In the genomic region with DNA sequence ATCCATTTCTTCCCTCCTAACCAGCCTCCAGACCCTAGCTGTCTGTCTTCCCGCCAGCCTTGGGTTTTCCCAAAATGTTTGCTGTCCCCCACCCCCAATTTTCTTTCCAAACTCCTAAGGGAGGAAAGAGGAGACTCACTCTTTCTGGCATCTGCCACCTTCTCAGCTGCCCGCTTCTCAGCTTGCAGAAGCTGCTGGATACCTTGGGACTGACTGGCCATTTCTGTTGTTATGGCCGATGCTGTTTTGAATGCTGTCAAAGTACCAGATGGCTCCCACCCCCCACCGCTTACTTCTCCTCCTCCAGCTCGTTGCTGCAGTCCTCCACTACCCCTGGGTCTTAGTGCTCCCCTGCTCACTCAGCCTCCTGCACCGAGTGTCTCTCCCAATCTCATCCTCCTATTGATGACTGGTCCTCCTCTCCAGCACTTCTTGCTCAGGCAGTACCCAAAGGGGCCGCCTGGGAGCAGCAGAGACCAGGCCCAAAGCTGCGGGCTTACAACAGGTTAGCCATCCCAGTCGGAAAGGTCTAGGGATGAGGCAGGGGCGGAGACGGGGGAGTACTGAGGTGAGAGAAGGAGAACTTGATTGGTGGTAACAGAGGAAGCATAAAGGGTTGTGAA, we compare ENCODE assay signal across 1 cellular context.
TF ChIP-seq lines count a peak whose summit lies in the region.

A gene (minus strand): TSS at position 270 of the 623 bp plus-strand sequence. CDS start 49 bp downstream, at position 221.

TF ChIP-seq in HepG2, 621 proteins besides CTCF, POLR2A, EP300 and RAD21 (continued from another document and continues in another):
- TF ChIP-seq, protein P1, sequence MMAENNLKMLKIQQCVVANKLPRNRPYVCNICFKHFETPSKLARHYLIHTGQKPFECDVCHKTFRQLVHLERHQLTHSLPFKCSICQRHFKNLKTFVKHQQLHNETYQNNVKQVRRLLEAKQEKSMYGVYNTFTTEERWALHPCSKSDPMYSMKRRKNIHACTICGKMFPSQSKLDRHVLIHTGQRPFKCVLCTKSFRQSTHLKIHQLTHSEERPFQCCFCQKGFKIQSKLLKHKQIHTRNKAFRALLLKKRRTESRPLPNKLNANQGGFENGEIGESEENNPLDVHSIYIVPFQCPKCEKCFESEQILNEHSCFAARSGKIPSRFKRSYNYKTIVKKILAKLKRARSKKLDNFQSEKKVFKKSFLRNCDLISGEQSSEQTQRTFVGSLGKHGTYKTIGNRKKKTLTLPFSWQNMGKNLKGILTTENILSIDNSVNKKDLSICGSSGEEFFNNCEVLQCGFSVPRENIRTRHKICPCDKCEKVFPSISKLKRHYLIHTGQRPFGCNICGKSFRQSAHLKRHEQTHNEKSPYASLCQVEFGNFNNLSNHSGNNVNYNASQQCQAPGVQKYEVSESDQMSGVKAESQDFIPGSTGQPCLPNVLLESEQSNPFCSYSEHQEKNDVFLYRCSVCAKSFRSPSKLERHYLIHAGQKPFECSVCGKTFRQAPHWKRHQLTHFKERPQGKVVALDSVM (CRISPR knock-in tag; IDR thresholded peaks at IDR 0.05) = peak; percentile 62; the same call in 1 of the 2 replicates
- no peak for TF ChIP-seq KDM4B (CRISPR knock-in tag; IDR thresholded peaks at IDR 0.05)
- TF ChIP-seq, protein P2, sequence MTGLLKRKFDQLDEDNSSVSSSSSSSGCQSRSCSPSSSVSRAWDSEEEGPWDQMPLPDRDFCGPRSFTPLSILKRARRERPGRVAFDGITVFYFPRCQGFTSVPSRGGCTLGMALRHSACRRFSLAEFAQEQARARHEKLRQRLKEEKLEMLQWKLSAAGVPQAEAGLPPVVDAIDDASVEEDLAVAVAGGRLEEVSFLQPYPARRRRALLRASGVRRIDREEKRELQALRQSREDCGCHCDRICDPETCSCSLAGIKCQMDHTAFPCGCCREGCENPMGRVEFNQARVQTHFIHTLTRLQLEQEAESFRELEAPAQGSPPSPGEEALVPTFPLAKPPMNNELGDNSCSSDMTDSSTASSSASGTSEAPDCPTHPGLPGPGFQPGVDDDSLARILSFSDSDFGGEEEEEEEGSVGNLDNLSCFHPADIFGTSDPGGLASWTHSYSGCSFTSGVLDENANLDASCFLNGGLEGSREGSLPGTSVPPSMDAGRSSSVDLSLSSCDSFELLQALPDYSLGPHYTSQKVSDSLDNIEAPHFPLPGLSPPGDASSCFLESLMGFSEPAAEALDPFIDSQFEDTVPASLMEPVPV (CRISPR knock-in tag; IDR thresholded peaks at IDR 0.05) = no peak
- TF ChIP-seq JUND (CRISPR knock-in tag; IDR thresholded peaks at IDR 0.05) = no peak
- no peak for TF ChIP-seq HDAC6 (IDR thresholded peaks at IDR 0.05; ENCODE audit: low read depth, low read length)
- TF ChIP-seq, protein P3, sequence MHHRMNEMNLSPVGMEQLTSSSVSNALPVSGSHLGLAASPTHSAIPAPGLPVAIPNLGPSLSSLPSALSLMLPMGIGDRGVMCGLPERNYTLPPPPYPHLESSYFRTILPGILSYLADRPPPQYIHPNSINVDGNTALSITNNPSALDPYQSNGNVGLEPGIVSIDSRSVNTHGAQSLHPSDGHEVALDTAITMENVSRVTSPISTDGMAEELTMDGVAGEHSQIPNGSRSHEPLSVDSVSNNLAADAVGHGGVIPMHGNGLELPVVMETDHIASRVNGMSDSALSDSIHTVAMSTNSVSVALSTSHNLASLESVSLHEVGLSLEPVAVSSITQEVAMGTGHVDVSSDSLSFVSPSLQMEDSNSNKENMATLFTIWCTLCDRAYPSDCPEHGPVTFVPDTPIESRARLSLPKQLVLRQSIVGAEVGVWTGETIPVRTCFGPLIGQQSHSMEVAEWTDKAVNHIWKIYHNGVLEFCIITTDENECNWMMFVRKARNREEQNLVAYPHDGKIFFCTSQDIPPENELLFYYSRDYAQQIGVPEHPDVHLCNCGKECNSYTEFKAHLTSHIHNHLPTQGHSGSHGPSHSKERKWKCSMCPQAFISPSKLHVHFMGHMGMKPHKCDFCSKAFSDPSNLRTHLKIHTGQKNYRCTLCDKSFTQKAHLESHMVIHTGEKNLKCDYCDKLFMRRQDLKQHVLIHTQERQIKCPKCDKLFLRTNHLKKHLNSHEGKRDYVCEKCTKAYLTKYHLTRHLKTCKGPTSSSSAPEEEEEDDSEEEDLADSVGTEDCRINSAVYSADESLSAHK (CRISPR knock-in tag; IDR thresholded peaks at IDR 0.05; ENCODE audit: borderline replicate concordance) = no peak
- TF ChIP-seq TBL1XR1 (IDR thresholded peaks at IDR 0.05; ENCODE audit: borderline replicate concordance, low read length, partially characterized antibody) = peak; percentile 39
- peak; percentile 55; the same call in 1 of the 2 replicates for TF ChIP-seq BHLHE40 (IDR thresholded peaks at IDR 0.05; ENCODE audit: low read length)
- no peak for TF ChIP-seq NR1H2 (CRISPR knock-in tag; IDR thresholded peaks at IDR 0.05; ENCODE audit: borderline replicate concordance, low read depth)
- no peak for TF ChIP-seq GZF1 (CRISPR knock-in tag; IDR thresholded peaks at IDR 0.05)
- TF ChIP-seq GLI4 (CRISPR knock-in tag; IDR thresholded peaks at IDR 0.05; ENCODE audit: borderline replicate concordance) = 0 out of 2 replicates have a peak, but pooled peaks have one; percentile 20
- peak; percentile 90; the same call in 1 of the 2 replicates for TF ChIP-seq TSC22D2 (CRISPR knock-in tag; IDR thresholded peaks at IDR 0.05; ENCODE audit: borderline replicate concordance)
- TF ChIP-seq, protein P4, sequence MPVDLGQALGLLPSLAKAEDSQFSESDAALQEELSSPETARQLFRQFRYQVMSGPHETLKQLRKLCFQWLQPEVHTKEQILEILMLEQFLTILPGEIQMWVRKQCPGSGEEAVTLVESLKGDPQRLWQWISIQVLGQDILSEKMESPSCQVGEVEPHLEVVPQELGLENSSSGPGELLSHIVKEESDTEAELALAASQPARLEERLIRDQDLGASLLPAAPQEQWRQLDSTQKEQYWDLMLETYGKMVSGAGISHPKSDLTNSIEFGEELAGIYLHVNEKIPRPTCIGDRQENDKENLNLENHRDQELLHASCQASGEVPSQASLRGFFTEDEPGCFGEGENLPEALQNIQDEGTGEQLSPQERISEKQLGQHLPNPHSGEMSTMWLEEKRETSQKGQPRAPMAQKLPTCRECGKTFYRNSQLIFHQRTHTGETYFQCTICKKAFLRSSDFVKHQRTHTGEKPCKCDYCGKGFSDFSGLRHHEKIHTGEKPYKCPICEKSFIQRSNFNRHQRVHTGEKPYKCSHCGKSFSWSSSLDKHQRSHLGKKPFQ (CRISPR knock-in tag; IDR thresholded peaks at IDR 0.05; ENCODE audit: insufficient replicate concordance) = no peak
- TF ChIP-seq ZNF703 (CRISPR knock-in tag; IDR thresholded peaks at IDR 0.05; ENCODE audit: borderline replicate concordance) = no peak
- 0 out of 2 replicates have a peak, but pooled peaks have one; percentile 10 for TF ChIP-seq PCBP1 (IDR thresholded peaks at IDR 0.05; ENCODE audit: borderline replicate concordance, low read depth, low read length)
- TF ChIP-seq, protein P5, sequence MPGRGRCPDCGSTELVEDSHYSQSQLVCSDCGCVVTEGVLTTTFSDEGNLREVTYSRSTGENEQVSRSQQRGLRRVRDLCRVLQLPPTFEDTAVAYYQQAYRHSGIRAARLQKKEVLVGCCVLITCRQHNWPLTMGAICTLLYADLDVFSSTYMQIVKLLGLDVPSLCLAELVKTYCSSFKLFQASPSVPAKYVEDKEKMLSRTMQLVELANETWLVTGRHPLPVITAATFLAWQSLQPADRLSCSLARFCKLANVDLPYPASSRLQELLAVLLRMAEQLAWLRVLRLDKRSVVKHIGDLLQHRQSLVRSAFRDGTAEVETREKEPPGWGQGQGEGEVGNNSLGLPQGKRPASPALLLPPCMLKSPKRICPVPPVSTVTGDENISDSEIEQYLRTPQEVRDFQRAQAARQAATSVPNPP (CRISPR knock-in tag; IDR thresholded peaks at IDR 0.05) = no peak
- TF ChIP-seq PITX1 (CRISPR knock-in tag; IDR thresholded peaks at IDR 0.05) = peak; percentile 50; the same call in 1 of the 2 replicates
- no peak for TF ChIP-seq PTBP1 (IDR thresholded peaks at IDR 0.05; ENCODE audit: low read depth, low read length, poor library complexity, severe bottlenecking)
- TF ChIP-seq SP4 (CRISPR knock-in tag; IDR thresholded peaks at IDR 0.05) = no peak
- TF ChIP-seq ZNF790 (CRISPR knock-in tag; IDR thresholded peaks at IDR 0.05; ENCODE audit: borderline replicate concordance) = no peak
- TF ChIP-seq ZNF775 (CRISPR knock-in tag; IDR thresholded peaks at IDR 0.05; ENCODE audit: borderline replicate concordance) = no peak
- TF ChIP-seq ZNF572 (CRISPR knock-in tag; IDR thresholded peaks at IDR 0.05) = peak; percentile 63; the same call in 1 of the 2 replicates
- no peak for TF ChIP-seq HNRNPL (IDR thresholded peaks at IDR 0.05; ENCODE audit: low read depth, low read length)
- TF ChIP-seq, protein P6, sequence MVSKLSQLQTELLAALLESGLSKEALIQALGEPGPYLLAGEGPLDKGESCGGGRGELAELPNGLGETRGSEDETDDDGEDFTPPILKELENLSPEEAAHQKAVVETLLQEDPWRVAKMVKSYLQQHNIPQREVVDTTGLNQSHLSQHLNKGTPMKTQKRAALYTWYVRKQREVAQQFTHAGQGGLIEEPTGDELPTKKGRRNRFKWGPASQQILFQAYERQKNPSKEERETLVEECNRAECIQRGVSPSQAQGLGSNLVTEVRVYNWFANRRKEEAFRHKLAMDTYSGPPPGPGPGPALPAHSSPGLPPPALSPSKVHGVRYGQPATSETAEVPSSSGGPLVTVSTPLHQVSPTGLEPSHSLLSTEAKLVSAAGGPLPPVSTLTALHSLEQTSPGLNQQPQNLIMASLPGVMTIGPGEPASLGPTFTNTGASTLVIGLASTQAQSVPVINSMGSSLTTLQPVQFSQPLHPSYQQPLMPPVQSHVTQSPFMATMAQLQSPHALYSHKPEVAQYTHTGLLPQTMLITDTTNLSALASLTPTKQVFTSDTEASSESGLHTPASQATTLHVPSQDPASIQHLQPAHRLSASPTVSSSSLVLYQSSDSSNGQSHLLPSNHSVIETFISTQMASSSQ (IDR thresholded peaks at IDR 0.05; ENCODE audit: low read depth) = no peak
- TF ChIP-seq, protein P6 (CRISPR knock-in tag; IDR thresholded peaks at IDR 0.05; ENCODE audit: borderline replicate concordance) = no peak
- no peak for TF ChIP-seq MZF1 (CRISPR knock-in tag; IDR thresholded peaks at IDR 0.05; ENCODE audit: borderline replicate concordance)
- TF ChIP-seq JARID2 (CRISPR knock-in tag; IDR thresholded peaks at IDR 0.05; ENCODE audit: insufficient replicate concordance) = peak; percentile 89
- TF ChIP-seq ATRX (CRISPR knock-in tag; IDR thresholded peaks at IDR 0.05; ENCODE audit: borderline replicate concordance) = no peak
- peak; percentile 86 for TF ChIP-seq GATAD1 (CRISPR knock-in tag; IDR thresholded peaks at IDR 0.05)
- peak; percentile 37; the same call in 1 of the 2 replicates for TF ChIP-seq NRL (CRISPR knock-in tag; IDR thresholded peaks at IDR 0.05; ENCODE audit: borderline replicate concordance)
- no peak for TF ChIP-seq FLYWCH1 (CRISPR knock-in tag; IDR thresholded peaks at IDR 0.05)
- TF ChIP-seq ZNF282 (IDR thresholded peaks at IDR 0.05; ENCODE audit: partially characterized antibody) = no peak
- TF ChIP-seq ZBTB1 (CRISPR knock-in tag; IDR thresholded peaks at IDR 0.05; ENCODE audit: borderline replicate concordance) = no peak
- peak; percentile 71 for TF ChIP-seq TEAD3 (CRISPR knock-in tag; optimal IDR thresholded peaks at IDR 0.05; ENCODE audit: borderline replicate concordance)
- TF ChIP-seq, protein P7, sequence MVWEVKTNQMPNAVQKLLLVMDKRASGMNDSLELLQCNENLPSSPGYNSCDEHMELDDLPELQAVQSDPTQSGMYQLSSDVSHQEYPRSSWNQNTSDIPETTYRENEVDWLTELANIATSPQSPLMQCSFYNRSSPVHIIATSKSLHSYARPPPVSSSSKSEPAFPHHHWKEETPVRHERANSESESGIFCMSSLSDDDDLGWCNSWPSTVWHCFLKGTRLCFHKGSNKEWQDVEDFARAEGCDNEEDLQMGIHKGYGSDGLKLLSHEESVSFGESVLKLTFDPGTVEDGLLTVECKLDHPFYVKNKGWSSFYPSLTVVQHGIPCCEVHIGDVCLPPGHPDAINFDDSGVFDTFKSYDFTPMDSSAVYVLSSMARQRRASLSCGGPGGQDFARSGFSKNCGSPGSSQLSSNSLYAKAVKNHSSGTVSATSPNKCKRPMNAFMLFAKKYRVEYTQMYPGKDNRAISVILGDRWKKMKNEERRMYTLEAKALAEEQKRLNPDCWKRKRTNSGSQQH (CRISPR knock-in tag; IDR thresholded peaks at IDR 0.05; ENCODE audit: low read depth) = 0 out of 2 replicates have a peak, but pooled peaks have one; percentile 38
- TF ChIP-seq RARG (CRISPR knock-in tag; IDR thresholded peaks at IDR 0.05; ENCODE audit: low read depth) = no peak
- TF ChIP-seq KDM2A (CRISPR knock-in tag; IDR thresholded peaks at IDR 0.05; ENCODE audit: borderline replicate concordance, low read depth) = peak; percentile 87
- no peak for TF ChIP-seq HMGA1 (CRISPR knock-in tag; conservative IDR thresholded peaks at IDR 0.05)
- no peak for TF ChIP-seq ZNF207 (IDR thresholded peaks at IDR 0.05; ENCODE audit: borderline replicate concordance)
- TF ChIP-seq, protein P8, sequence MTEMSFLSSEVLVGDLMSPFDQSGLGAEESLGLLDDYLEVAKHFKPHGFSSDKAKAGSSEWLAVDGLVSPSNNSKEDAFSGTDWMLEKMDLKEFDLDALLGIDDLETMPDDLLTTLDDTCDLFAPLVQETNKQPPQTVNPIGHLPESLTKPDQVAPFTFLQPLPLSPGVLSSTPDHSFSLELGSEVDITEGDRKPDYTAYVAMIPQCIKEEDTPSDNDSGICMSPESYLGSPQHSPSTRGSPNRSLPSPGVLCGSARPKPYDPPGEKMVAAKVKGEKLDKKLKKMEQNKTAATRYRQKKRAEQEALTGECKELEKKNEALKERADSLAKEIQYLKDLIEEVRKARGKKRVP (CRISPR knock-in tag; IDR thresholded peaks at IDR 0.05) = peak in 1 of 2 experiments; percentile 66; a peak in 2 of 4 replicates
- no peak for TF ChIP-seq ZSCAN20 (CRISPR knock-in tag; IDR thresholded peaks at IDR 0.05; ENCODE audit: borderline replicate concordance)
- TF ChIP-seq ZNF530 (CRISPR knock-in tag; IDR thresholded peaks at IDR 0.05; ENCODE audit: low read depth) = no peak
- TF ChIP-seq CEBPG (CRISPR knock-in tag; IDR thresholded peaks at IDR 0.05) = peak; percentile 27; the same call in 1 of the 2 replicates
- no peak for TF ChIP-seq CHCHD3 (CRISPR knock-in tag; IDR thresholded peaks at IDR 0.05)
- 0 out of 2 replicates have a peak, but pooled peaks have one; percentile 11 for TF ChIP-seq SIX4 (CRISPR knock-in tag; IDR thresholded peaks at IDR 0.05)
- no peak for TF ChIP-seq HMG20A (CRISPR knock-in tag; IDR thresholded peaks at IDR 0.05; ENCODE audit: borderline replicate concordance)
- peak; percentile 22; the same call in 1 of the 2 replicates for TF ChIP-seq RXRA (CRISPR knock-in tag; IDR thresholded peaks at IDR 0.05)
- 0 out of 2 replicates have a peak, but pooled peaks have one; percentile 49 for TF ChIP-seq ZNF772 (CRISPR knock-in tag; IDR thresholded peaks at IDR 0.05)
- TF ChIP-seq SRSF4 (IDR thresholded peaks at IDR 0.05; ENCODE audit: low read depth, low read length, poor library complexity, severe bottlenecking) = no peak
